ENCODE assay signal across 22 cellular contexts in genomic region chr6:53975966-53976610, GRCh38.
A peak's percentile ranks its signal among the peaks of the same experiment; 100 is the strongest.
DNase-seq lines count a peak whose midpoint lies in the region; FAIRE-seq and TF ChIP-seq lines count a peak whose summit lies in the region.
"Had no signal": no experiment of that assay in that cellular context is flagged by ENCODE, and none has a peak within 500 bp of the region (broad histone marks: within the 10 kb centered on the region; RNA-seq: fewer than 3 reads in every experiment).

No MANE protein-coding gene starts in this region.

- H3K27ac ChIP-seq in astrocyte (ENCODE audit: low read depth, low read length) (no peak overlapping the region), ovary (no peak overlapping the region)
- H3K27ac ChIP-seq in effector memory CD4-positive, alpha-beta T cell (ENCODE audit: insufficient read depth, low read length, poor library complexity, severe bottlenecking) = no peak overlapping the region
- H3K27ac ChIP-seq: HL-60 had no signal

- no peaks in the 10 kb centered on the region for H3K36me3 ChIP-seq in astrocyte (ENCODE audit: insufficient read depth, low read length)
- no peaks in the 10 kb centered on the region for H3K36me3 ChIP-seq in ovary
- no peaks in the 10 kb centered on the region for H3K36me3 ChIP-seq in effector memory CD4-positive, alpha-beta T cell (ENCODE audit: control insufficient read depth, insufficient read depth, low read length)
- H3K36me3 ChIP-seq: HAP-1 had no signal

- FAIRE-seq in astrocyte (lab: Jason Lieb, UNC) = peak; percentile 47
- FAIRE-seq: GM12891 had no signal

- no peaks in the 10 kb centered on the region for H3K4me1 ChIP-seq in astrocyte (ENCODE audit: insufficient read depth, low read length)
- no peaks in the 10 kb centered on the region for H3K4me1 ChIP-seq in ovary (ENCODE audit: insufficient read depth)
- H3K4me1 ChIP-seq in effector memory CD4-positive, alpha-beta T cell (ENCODE audit: control insufficient read depth, insufficient read depth, low read length, poor library complexity, severe bottlenecking) = no peaks in the 10 kb centered on the region
- H3K4me1 ChIP-seq: HAP-1 had no signal

- H3K27me3 Mint-ChIP-seq in astrocyte (ENCODE audit: low read depth, unreplicated experiment) (no peaks in the 10 kb centered on the region), mesothelial cell of epicardium (ENCODE audit: low read depth) (no peaks in the 10 kb centered on the region)

- no peak overlapping the region for H2AFZ ChIP-seq in astrocyte (ENCODE audit: low read depth, low read length)
- H2AFZ ChIP-seq: GM23338 had no signal

- H3K9ac ChIP-seq in astrocyte (ENCODE audit: low read length) = no peak overlapping the region

- intact Hi-C loops in ovary (cut with DNase I) = no loop called here

- no peak for TF ChIP-seq POLR2A in ovary (IDR thresholded peaks at IDR 0.05)

- no peak for TF ChIP-seq EP300 in ovary (IDR thresholded peaks at IDR 0.05)

- DNase-seq in astrocyte (ENCODE audit: low read depth) = peak; percentile 75
- peak; percentile 53 for DNase-seq in fibroblast of the aortic adventitia (ENCODE audit: low read depth)
- no peak for DNase-seq in mesothelial cell of epicardium (ENCODE audit: low spot score in 2 of 2, unreplicated experiment in 2 of 2)
- DNase-seq in glomerular visceral epithelial cell (ENCODE audit: extremely low spot score) = no peak
- DNase-seq in ovary = no peak
- DNase-seq in stimulated activated naive CD4-positive, alpha-beta T cell (lab: John Stamatoyannopoulos, UW) = no peak
- no peak for DNase-seq in effector memory CD4-positive, alpha-beta T cell
- DNase-seq: CD4-positive, alpha-beta T cell; COR-L47; DMS 273 treated with DMSO at 0.1 percent for 48 hours; DMS79 treated with DMSO at 0.1 percent for 48 hours; KG1; NCI-H1092; NCI-H1436; NCI-H187 treated with DMSO at 0.1 percent for 48 hours; NCI-H2107; NCI-H748 treated with DMSO at 0.1 percent for 48 hours; SIG-M5 had no signal

- no peaks in the 10 kb centered on the region for H3K36me3 Mint-ChIP-seq in astrocyte (ENCODE audit: low read depth, unreplicated experiment)
- no peaks in the 10 kb centered on the region for H3K36me3 Mint-ChIP-seq in mesothelial cell of epicardium

- H3K4me3 Mint-ChIP-seq in astrocyte (ENCODE audit: unreplicated experiment) (no peak overlapping the region), mesothelial cell of epicardium (no peak overlapping the region)
- H3K4me3 Mint-ChIP-seq: CD4-positive, alpha-beta T cell; GM23338 had no signal

- 10 to 31% (median 10%) methylated on average over 3 of the region's 3 CpGs for WGBS in ovary, 3 donors

- H3K9me3 Mint-ChIP-seq in astrocyte (ENCODE audit: unreplicated experiment) = no peaks in the 10 kb centered on the region
- H3K9me3 Mint-ChIP-seq in mesothelial cell of epicardium = peaks cover 7% of the 10 kb centered on the region
- H3K9me3 Mint-ChIP-seq: CD4-positive, alpha-beta T cell; GM23338 had no signal

- no peak overlapping the region for H3K4me2 ChIP-seq in astrocyte (ENCODE audit: low read length)
- H3K4me2 ChIP-seq: GM23338 had no signal

- TF ChIP-seq CTCF in astrocyte (IDR thresholded peaks at IDR 0.05; ENCODE audit: insufficient read depth, low read depth, low read length) (no peak), fibroblast of the aortic adventitia (IDR thresholded peaks at IDR 0.05; ENCODE audit: insufficient read depth, low read length) (no peak), mesothelial cell of epicardium (IDR thresholded peaks at IDR 0.05; ENCODE audit: unreplicated experiment) (no peak), ovary (IDR thresholded peaks at IDR 0.05) (no peak)

- H3K4me1 Mint-ChIP-seq in astrocyte (ENCODE audit: low read depth, unreplicated experiment) (peaks cover 7% of the 10 kb centered on the region), mesothelial cell of epicardium (peaks cover 11% of the 10 kb centered on the region)

- H3K27me3 ChIP-seq in astrocyte (ENCODE audit: insufficient read depth, low read length) (no peaks in the 10 kb centered on the region), ovary (no peaks in the 10 kb centered on the region)
- no peaks in the 10 kb centered on the region for H3K27me3 ChIP-seq in effector memory CD4-positive, alpha-beta T cell (replicated peaks; ENCODE audit: control insufficient read depth, insufficient read depth, low read length, poor library complexity, severe bottlenecking)

- H4K20me1 ChIP-seq in astrocyte (ENCODE audit: insufficient read depth, low read length) = no peaks in the 10 kb centered on the region

- no peaks in the 10 kb centered on the region for H3K79me2 ChIP-seq in astrocyte (ENCODE audit: insufficient read depth, low read length)

- H3K9me3 ChIP-seq in astrocyte (ENCODE audit: insufficient read depth, low read depth, low read length) (no peaks in the 10 kb centered on the region), ovary (no peaks in the 10 kb centered on the region)
- H3K9me3 ChIP-seq in effector memory CD4-positive, alpha-beta T cell (ENCODE audit: control insufficient read depth, low read length) = no peaks in the 10 kb centered on the region
- H3K9me3 ChIP-seq: HAP-1 had no signal

- H3K4me3 ChIP-seq in astrocyte (ENCODE audit: insufficient read depth, low read depth, low read length) = no peak overlapping the region
- H3K4me3 ChIP-seq in fibroblast of the aortic adventitia (ENCODE audit: low read depth, low read length) = no peak overlapping the region
- H3K4me3 ChIP-seq in ovary = no peak overlapping the region
- no peak overlapping the region for H3K4me3 ChIP-seq in effector memory CD4-positive, alpha-beta T cell (ENCODE audit: insufficient read depth, low read depth, low read length, poor library complexity, severe bottlenecking)
- H3K4me3 ChIP-seq: GM23338, HAP-1 had no signal

- H3K27ac Mint-ChIP-seq in astrocyte (ENCODE audit: unreplicated experiment) (no peak overlapping the region), mesothelial cell of epicardium (peak overlapping the region; percentile 36)
- H3K27ac Mint-ChIP-seq: CD4-positive, alpha-beta T cell; GM23338 had no signal

Comparison
In these comparisons a context has a peak if more than half of its experiments do, and no peak if none do; other contexts are left out.
1. DNase-seq: peak in astrocyte (single experiment) and fibroblast of the aortic adventitia (single experiment); none in mesothelial cell of epicardium (0 of 2), glomerular visceral epithelial cell (single experiment), ovary (0 of 5), stimulated activated naive CD4-positive, alpha-beta T cell (0 of 6) and effector memory CD4-positive, alpha-beta T cell (0 of 3).